Comparison of ENCODE assay signal across 8 cellular contexts in genomic region chr3:150547045-150547753, GRCh38. TPM values are rescaled to one million over a fixed set of nuclear protein-coding genes. Genes with fewer than 3 reads are reported as not detected.
A peak's percentile ranks its signal among the peaks of the same experiment; 100 is the strongest.
DNase-seq lines count a peak whose midpoint lies in the region; ATAC-seq and TF ChIP-seq lines count a peak whose summit lies in the region.

No MANE protein-coding gene starts in this region.

- intact Hi-C loops in head of caudate nucleus (cut with DNase I), result loop anchor here (2.0 to 5.0 kb wide), 2 partner anchors 140 to 216 kb away; partner anchors contain the start of genes SIAH2 and TSC22D2

- ATAC-seq in naive thymus-derived CD8-positive, alpha-beta T cell, result no peak

- peaks cover 23 to 76% (median 67%) of the 10 kb centered on the region in 4 donors for H3K4me1 Mint-ChIP-seq in naive thymus-derived CD8-positive, alpha-beta T cell

- TF ChIP-seq CTCF in GM12865 (IDR thresholded peaks at IDR 0.05; ENCODE audit: insufficient read depth, low read depth, low read length, missing control alignments) (no peak), choroid plexus epithelial cell (conservative IDR thresholded peaks at IDR 0.05; ENCODE audit: low read depth, low read length) (no peak)

- H3K4me3 ChIP-seq in GM12865 (ENCODE audit: low read depth, low read length) (peak overlapping the region; percentile 95), choroid plexus epithelial cell (ENCODE audit: low read depth, low read length) (peak overlapping the region; percentile 61)

- H3K4me3 Mint-ChIP-seq in naive thymus-derived CD8-positive, alpha-beta T cell, result peak overlapping the region; percentile 92 to 99 (median 96)

- H3K27me3 Mint-ChIP-seq in naive thymus-derived CD8-positive, alpha-beta T cell, result no peaks in the 10 kb centered on the region

- peaks cover 0 to 42% (median 0%) of the 10 kb centered on the region in 3 donors for H3K36me3 Mint-ChIP-seq in naive thymus-derived CD8-positive, alpha-beta T cell

- H3K9me3 Mint-ChIP-seq in naive thymus-derived CD8-positive, alpha-beta T cell, result no peaks in the 10 kb centered on the region

- POLR2A ChIA-PET in naive thymus-derived CD8-positive, alpha-beta T cell (lab: Charles Lee), result interaction anchor here (0.6 to 4.2 kb wide), 13 partner anchors 10 to 1696 kb away, joined by 3 to 58 read pairs (median 4); partner anchors contain the start of genes ERICH6, SELENOT, SIAH2 and TSC22D2

- DNase-seq in GM12865 (ENCODE audit: low read depth), result no peak
- peak; percentile 35 to 58 for DNase-seq in NOMO-1 (lab: John Stamatoyannopoulos, UW; ENCODE audit: unreplicated experiment in 2 of 2)
- peak; percentile 15 for DNase-seq in choroid plexus epithelial cell (ENCODE audit: low read depth)
- DNase-seq in naive thymus-derived CD8-positive, alpha-beta T cell, result no peak
- DNase-seq in pons (ENCODE audit: low spot score), result no peak
- DNase-seq in central memory CD4-positive, alpha-beta T cell, result no peak
- no peak for DNase-seq in islet precursor cell
- no peak for DNase-seq in head of caudate nucleus

- H3K27ac Mint-ChIP-seq in naive thymus-derived CD8-positive, alpha-beta T cell, result peak overlapping the region; percentile 97 to 100 (median 98)

RNA-seq across cellular contexts. Expression of gene EIF2A, which starts 0.6 kb away (rescaled TPM):
- total RNA-seq in naive thymus-derived CD8-positive, alpha-beta T cell, result 100 to 1,000 TPM; 103 to 120 TPM
- 10 to 100 TPM; 47.7 to 67.2 (median 50.8) TPM for polyA plus RNA-seq in naive thymus-derived CD8-positive, alpha-beta T cell

RNA-seq across cellular contexts. Expression of gene SERP1, which starts 0.9 kb away (rescaled TPM):
- 100 to 1,000 TPM; 114 to 118 TPM for total RNA-seq in naive thymus-derived CD8-positive, alpha-beta T cell
- 100 to 1,000 TPM; 121 to 165 (median 144) TPM for polyA plus RNA-seq in naive thymus-derived CD8-positive, alpha-beta T cell

RNA-seq across cellular contexts. Expression of gene SELENOT, which starts 55.9 kb away (rescaled TPM):
- total RNA-seq in naive thymus-derived CD8-positive, alpha-beta T cell, result 10 to 100 TPM; 61.4 to 68.5 TPM
- 100 to 1,000 TPM; 142 to 267 (median 173) TPM for polyA plus RNA-seq in naive thymus-derived CD8-positive, alpha-beta T cell

Comparison
In these comparisons a context has a peak if more than half of its experiments do, and no peak if none do; other contexts are left out.
1. DNase-seq: peak in NOMO-1 (2 of 2) and choroid plexus epithelial cell (single experiment); none in GM12865 (single experiment), naive thymus-derived CD8-positive, alpha-beta T cell (0 of 10), pons (single experiment), central memory CD4-positive, alpha-beta T cell (single experiment), islet precursor cell (single experiment) and head of caudate nucleus (0 of 42).